ENCODE assay signal across 27 cellular contexts in the genomic region with DNA sequence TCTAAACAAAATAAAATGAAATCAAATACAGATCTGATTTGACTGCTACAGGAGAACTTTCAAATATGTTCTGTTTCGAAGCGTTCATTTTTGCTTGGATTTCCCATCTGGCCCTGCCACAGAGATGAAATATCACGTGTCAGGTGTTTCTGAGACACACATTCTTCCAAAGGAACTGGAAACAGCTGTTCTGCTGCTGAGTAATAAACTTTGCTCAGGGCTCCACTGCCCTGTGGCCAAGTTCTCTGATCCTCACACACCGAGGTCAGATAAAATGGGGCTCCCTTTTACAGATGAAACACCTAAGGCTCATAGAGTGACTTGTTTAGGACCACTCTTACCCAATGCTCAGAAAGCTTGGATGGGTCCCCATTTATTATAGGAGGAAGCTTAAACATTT. TPM values are rescaled to one million over a fixed set of nuclear protein-coding genes. Genes with fewer than 3 reads are reported as not detected.
DNase-seq lines count a peak whose midpoint lies in the region; ATAC-seq and TF ChIP-seq lines count a peak whose summit lies in the region.
"Had no signal": no experiment of that assay in that cellular context is flagged by ENCODE, and none has a peak within 500 bp of the region (broad histone marks: within the 10 kb centered on the region; RNA-seq: fewer than 3 reads in every experiment).

No MANE protein-coding gene starts in this region.

- H3K9me3 ChIP-seq in Karpas-422 (ENCODE audit: low read length): no peaks in the 10 kb centered on the region
- no peaks in the 10 kb centered on the region for H3K9me3 ChIP-seq in left lung
- H3K9me3 ChIP-seq in lower lobe of right lung: no peaks in the 10 kb centered on the region
- H3K9me3 ChIP-seq: upper lobe of left lung had no signal

- H3K4me1 ChIP-seq in Karpas-422 (ENCODE audit: low read length) (no peaks in the 10 kb centered on the region), left lung (no peaks in the 10 kb centered on the region), lower lobe of right lung (no peaks in the 10 kb centered on the region)
- H3K4me1 ChIP-seq: upper lobe of left lung had no signal

- TF ChIP-seq CTCF in choroid plexus epithelial cell (conservative IDR thresholded peaks at IDR 0.05; ENCODE audit: low read depth, low read length) (no peak), nephron (IDR thresholded peaks at IDR 0.05; ENCODE audit: unreplicated experiment in 3 of 3) (no peak), left lung (IDR thresholded peaks at IDR 0.05) (no peak), lower lobe of right lung (IDR thresholded peaks at IDR 0.05) (no peak)

- H3K36me3 ChIP-seq in Karpas-422 (ENCODE audit: insufficient read depth, low read length): no peaks in the 10 kb centered on the region
- H3K36me3 ChIP-seq in left lung: no peaks in the 10 kb centered on the region
- no peaks in the 10 kb centered on the region for H3K36me3 ChIP-seq in lower lobe of right lung
- H3K36me3 ChIP-seq: esophagus muscularis mucosa, upper lobe of left lung had no signal

- peaks cover 36% of the 10 kb centered on the region for H3K4me1 Mint-ChIP-seq in nephron
- H3K4me1 Mint-ChIP-seq: central memory CD8-positive, alpha-beta T cell; natural killer cell; stimulated activated naive CD8-positive, alpha-beta T cell treated with anti-CD3 and anti-CD28 coated beads, Interleukin-15, amount 100 ng/mL, for 72 hours had no signal

- peak overlapping the region in 2 of 3 experiments; percentile 2 to 41 for H3K4me3 Mint-ChIP-seq in nephron
- H3K4me3 Mint-ChIP-seq: central memory CD8-positive, alpha-beta T cell; H9; natural killer cell; stimulated activated naive CD8-positive, alpha-beta T cell treated with anti-CD3 and anti-CD28 coated beads, Interleukin-15, amount 100 ng/mL, for 72 hours had no signal

- H3K27ac ChIP-seq in Karpas-422 (ENCODE audit: low read length) (no peak overlapping the region), left lung (no peak overlapping the region), lower lobe of right lung (no peak overlapping the region)
- H3K27ac ChIP-seq: esophagus muscularis mucosa, hepatocyte, upper lobe of left lung had no signal

- no peaks in the 10 kb centered on the region for H3K79me2 ChIP-seq in Karpas-422 (ENCODE audit: low read length)
- H3K79me2 ChIP-seq: hepatocyte had no signal

- no peaks in the 10 kb centered on the region for H3K9me3 Mint-ChIP-seq in nephron
- H3K9me3 Mint-ChIP-seq: central memory CD8-positive, alpha-beta T cell; H9; natural killer cell; stimulated activated naive CD8-positive, alpha-beta T cell treated with anti-CD3 and anti-CD28 coated beads, Interleukin-15, amount 100 ng/mL, for 72 hours had no signal

- no peak overlapping the region for H3K4me2 ChIP-seq in Karpas-422 (ENCODE audit: low read depth, low read length, poor library complexity, severe bottlenecking)
- H3K4me2 ChIP-seq: hepatocyte had no signal

- DNase-seq in ELR (ENCODE audit: low read depth) (peak; percentile 13), Karpas-422 (peak; percentile 37), choroid plexus epithelial cell (ENCODE audit: low read depth) (peak; percentile 17), C1 segment of cervical spinal cord (lab: John Stamatoyannopoulos, UW) (no peak), left lung (no peak), lower lobe of right lung (no peak)
- DNase-seq: activated CD4-positive, alpha-beta T cell treated with anti-CD3 and anti-CD28 coated beads, Interleukin-2, amount 50 U/mL, for 48 hours; activated T-cell treated with anti-CD3 and anti-CD28 coated beads for 4 hours; anterior cingulate cortex; Calu3; effector CD4-positive, alpha-beta T cell; H9; islet precursor cell; natural killer cell; NCI-H2029; NCI-H510A; posterior cingulate gyrus; SHP77; stimulated activated CD4-positive, alpha-beta T cell treated with anti-CD3 and anti-CD28 coated beads, Interleukin-2, amount 100 ng/mL, for 48 hours; stimulated activated naive CD8-positive, alpha-beta T cell treated with anti-CD3 and anti-CD28 coated beads, Interleukin-15, amount 100 ng/mL, for 72 hours had no signal

- H4K20me1 ChIP-seq in Karpas-422 (ENCODE audit: insufficient read depth, low read depth, low read length): no peaks in the 10 kb centered on the region

- no peak overlapping the region for H3K9ac ChIP-seq in Karpas-422 (ENCODE audit: low read length)

- peaks cover 2% of the 10 kb centered on the region; the same call in 1 of the 2 replicates for H3K27me3 ChIP-seq in Karpas-422 (ENCODE audit: low read length)
- peaks cover 0 to 44% of the 10 kb centered on the region in 2 donors for H3K27me3 ChIP-seq in left lung
- H3K27me3 ChIP-seq in lower lobe of right lung (ENCODE audit: low read depth): no peaks in the 10 kb centered on the region
- H3K27me3 ChIP-seq: upper lobe of left lung had no signal

- H2AFZ ChIP-seq in Karpas-422 (ENCODE audit: low read length): no peak overlapping the region
- H2AFZ ChIP-seq: hepatocyte had no signal

- H3K4me3 ChIP-seq in Karpas-422 (ENCODE audit: low read length) (no peak overlapping the region), choroid plexus epithelial cell (ENCODE audit: low read depth, low read length) (no peak overlapping the region), left lung (no peak overlapping the region), lower lobe of right lung (no peak overlapping the region)
- H3K4me3 ChIP-seq: esophagus muscularis mucosa, hepatocyte, upper lobe of left lung had no signal

- peak overlapping the region; percentile 1 to 76 (median 47) for H3K27ac Mint-ChIP-seq in nephron
- H3K27ac Mint-ChIP-seq: natural killer cell; stimulated activated naive CD8-positive, alpha-beta T cell treated with anti-CD3 and anti-CD28 coated beads, Interleukin-15, amount 100 ng/mL, for 72 hours had no signal

- H3K9me2 ChIP-seq in Karpas-422 (replicated peaks; ENCODE audit: insufficient read depth, low read length): no peaks in the 10 kb centered on the region

- ATAC-seq in HG02678 (IDR thresholded peaks at IDR 0.05; ENCODE audit: unreplicated experiment): no peak
- ATAC-seq in left lung: no peak
- ATAC-seq in lower lobe of right lung: no peak
- ATAC-seq: natural killer cell; stimulated activated naive CD8-positive, alpha-beta T cell treated with anti-CD3 and anti-CD28 coated beads, Interleukin-15, amount 100 ng/mL, for 72 hours had no signal

- intact Hi-C loops in left lung (cut with DNase I): no loop called here
- intact Hi-C loops in lower lobe of right lung (cut with DNase I): no loop called here

- peaks cover 13% of the 10 kb centered on the region for H3K27me3 Mint-ChIP-seq in nephron (ENCODE audit: low read depth)

- no peaks in the 10 kb centered on the region for H3K36me3 Mint-ChIP-seq in nephron (ENCODE audit: low read depth)
- H3K36me3 Mint-ChIP-seq: natural killer cell had no signal

RNA-seq across cellular contexts. Expression of a gene that starts 42.5 kb away (rescaled TPM):
- total RNA-seq in Karpas-422 (2014; rRNA removed; shearing (Covaris generic); ENCODE audit: low replicate concordance): 0.07 TPM in 1 of 2 replicates, not detected in the other
- not detected for total RNA-seq in left lung
- total RNA-seq in lower lobe of right lung: 0.06 TPM
- total RNA-seq: Calu3; natural killer cell; T-helper 1 cell treated with Interleukin-12 subunit alpha and Interleukin-12 subunit beta and Interleukin-4 antibody, amounts not matched to agents 30 ng/mL and 1 ng/mL, for 36 hours had no signal

Comparison
In these comparisons a context has a peak if more than half of its experiments do, and no peak if none do; other contexts are left out.
1. DNase-seq: peak in ELR (single experiment), Karpas-422 (single experiment) and choroid plexus epithelial cell (single experiment); none in C1 segment of cervical spinal cord (0 of 14), left lung (0 of 2) and lower lobe of right lung (single experiment).